ENCODE assay signal across 1 cellular context in genomic region chr20:62030357-62030756, GRCh38.
TF ChIP-seq lines count a peak whose summit lies in the region.

No MANE protein-coding gene starts in this region.

TF ChIP-seq in GM23338, 12 proteins besides CTCF, POLR2A, EP300 and RAD21 (continued from another document):
- TF ChIP-seq, protein P1, sequence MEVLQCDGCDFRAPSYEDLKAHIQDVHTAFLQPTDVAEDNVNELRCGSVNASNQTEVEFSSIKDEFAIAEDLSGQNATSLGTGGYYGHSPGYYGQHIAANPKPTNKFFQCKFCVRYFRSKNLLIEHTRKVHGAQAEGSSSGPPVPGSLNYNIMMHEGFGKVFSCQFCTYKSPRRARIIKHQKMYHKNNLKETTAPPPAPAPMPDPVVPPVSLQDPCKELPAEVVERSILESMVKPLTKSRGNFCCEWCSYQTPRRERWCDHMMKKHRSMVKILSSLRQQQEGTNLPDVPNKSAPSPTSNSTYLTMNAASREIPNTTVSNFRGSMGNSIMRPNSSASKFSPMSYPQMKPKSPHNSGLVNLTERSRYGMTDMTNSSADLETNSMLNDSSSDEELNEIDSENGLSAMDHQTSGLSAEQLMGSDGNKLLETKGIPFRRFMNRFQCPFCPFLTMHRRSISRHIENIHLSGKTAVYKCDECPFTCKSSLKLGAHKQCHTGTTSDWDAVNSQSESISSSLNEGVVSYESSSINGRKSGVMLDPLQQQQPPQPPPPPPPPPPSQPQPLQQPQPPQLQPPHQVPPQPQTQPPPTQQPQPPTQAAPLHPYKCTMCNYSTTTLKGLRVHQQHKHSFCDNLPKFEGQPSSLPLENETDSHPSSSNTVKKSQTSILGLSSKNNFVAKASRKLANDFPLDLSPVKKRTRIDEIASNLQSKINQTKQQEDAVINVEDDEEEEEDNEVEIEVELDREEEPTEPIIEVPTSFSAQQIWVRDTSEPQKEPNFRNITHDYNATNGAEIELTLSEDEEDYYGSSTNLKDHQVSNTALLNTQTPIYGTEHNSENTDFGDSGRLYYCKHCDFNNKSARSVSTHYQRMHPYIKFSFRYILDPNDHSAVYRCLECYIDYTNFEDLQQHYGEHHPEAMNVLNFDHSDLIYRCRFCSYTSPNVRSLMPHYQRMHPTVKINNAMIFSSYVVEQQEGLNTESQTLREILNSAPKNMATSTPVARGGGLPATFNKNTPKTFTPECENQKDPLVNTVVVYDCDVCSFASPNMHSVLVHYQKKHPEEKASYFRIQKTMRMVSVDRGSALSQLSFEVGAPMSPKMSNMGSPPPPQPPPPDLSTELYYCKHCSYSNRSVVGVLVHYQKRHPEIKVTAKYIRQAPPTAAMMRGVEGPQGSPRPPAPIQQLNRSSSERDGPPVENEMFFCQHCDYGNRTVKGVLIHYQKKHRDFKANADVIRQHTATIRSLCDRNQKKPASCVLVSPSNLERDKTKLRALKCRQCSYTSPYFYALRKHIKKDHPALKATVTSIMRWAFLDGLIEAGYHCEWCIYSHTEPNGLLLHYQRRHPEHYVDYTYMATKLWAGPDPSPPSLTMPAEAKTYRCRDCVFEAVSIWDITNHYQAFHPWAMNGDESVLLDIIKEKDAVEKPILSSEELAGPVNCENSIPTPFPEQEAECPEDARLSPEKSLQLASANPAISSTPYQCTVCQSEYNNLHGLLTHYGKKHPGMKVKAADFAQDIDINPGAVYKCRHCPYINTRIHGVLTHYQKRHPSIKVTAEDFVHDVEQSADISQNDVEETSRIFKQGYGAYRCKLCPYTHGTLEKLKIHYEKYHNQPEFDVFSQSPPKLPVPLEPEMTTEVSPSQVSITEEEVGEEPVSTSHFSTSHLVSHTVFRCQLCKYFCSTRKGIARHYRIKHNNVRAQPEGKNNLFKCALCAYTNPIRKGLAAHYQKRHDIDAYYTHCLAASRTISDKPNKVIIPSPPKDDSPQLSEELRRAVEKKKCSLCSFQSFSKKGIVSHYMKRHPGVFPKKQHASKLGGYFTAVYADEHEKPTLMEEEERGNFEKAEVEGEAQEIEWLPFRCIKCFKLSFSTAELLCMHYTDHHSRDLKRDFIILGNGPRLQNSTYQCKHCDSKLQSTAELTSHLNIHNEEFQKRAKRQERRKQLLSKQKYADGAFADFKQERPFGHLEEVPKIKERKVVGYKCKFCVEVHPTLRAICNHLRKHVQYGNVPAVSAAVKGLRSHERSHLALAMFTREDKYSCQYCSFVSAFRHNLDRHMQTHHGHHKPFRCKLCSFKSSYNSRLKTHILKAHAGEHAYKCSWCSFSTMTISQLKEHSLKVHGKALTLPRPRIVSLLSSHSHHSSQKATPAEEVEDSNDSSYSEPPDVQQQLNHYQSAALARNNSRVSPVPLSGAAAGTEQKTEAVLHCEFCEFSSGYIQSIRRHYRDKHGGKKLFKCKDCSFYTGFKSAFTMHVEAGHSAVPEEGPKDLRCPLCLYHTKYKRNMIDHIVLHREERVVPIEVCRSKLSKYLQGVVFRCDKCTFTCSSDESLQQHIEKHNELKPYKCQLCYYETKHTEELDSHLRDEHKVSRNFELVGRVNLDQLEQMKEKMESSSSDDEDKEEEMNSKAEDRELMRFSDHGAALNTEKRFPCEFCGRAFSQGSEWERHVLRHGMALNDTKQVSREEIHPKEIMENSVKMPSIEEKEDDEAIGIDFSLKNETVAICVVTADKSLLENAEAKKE (CRISPR knock-in tag; IDR thresholded peaks at IDR 0.05), result no peak
- TF ChIP-seq, protein P2, sequence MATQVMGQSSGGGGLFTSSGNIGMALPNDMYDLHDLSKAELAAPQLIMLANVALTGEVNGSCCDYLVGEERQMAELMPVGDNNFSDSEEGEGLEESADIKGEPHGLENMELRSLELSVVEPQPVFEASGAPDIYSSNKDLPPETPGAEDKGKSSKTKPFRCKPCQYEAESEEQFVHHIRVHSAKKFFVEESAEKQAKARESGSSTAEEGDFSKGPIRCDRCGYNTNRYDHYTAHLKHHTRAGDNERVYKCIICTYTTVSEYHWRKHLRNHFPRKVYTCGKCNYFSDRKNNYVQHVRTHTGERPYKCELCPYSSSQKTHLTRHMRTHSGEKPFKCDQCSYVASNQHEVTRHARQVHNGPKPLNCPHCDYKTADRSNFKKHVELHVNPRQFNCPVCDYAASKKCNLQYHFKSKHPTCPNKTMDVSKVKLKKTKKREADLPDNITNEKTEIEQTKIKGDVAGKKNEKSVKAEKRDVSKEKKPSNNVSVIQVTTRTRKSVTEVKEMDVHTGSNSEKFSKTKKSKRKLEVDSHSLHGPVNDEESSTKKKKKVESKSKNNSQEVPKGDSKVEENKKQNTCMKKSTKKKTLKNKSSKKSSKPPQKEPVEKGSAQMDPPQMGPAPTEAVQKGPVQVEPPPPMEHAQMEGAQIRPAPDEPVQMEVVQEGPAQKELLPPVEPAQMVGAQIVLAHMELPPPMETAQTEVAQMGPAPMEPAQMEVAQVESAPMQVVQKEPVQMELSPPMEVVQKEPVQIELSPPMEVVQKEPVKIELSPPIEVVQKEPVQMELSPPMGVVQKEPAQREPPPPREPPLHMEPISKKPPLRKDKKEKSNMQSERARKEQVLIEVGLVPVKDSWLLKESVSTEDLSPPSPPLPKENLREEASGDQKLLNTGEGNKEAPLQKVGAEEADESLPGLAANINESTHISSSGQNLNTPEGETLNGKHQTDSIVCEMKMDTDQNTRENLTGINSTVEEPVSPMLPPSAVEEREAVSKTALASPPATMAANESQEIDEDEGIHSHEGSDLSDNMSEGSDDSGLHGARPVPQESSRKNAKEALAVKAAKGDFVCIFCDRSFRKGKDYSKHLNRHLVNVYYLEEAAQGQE (IDR thresholded peaks at IDR 0.05; ENCODE audit: unreplicated experiment), result no peak
- no peak for TF ChIP-seq STAT1 (IDR thresholded peaks at IDR 0.05; ENCODE audit: unreplicated experiment)
- no peak for TF ChIP-seq JUNB (IDR thresholded peaks at IDR 0.05; ENCODE audit: unreplicated experiment)
- TF ChIP-seq, protein P3, sequence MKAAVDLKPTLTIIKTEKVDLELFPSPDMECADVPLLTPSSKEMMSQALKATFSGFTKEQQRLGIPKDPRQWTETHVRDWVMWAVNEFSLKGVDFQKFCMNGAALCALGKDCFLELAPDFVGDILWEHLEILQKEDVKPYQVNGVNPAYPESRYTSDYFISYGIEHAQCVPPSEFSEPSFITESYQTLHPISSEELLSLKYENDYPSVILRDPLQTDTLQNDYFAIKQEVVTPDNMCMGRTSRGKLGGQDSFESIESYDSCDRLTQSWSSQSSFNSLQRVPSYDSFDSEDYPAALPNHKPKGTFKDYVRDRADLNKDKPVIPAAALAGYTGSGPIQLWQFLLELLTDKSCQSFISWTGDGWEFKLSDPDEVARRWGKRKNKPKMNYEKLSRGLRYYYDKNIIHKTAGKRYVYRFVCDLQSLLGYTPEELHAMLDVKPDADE (IDR thresholded peaks at IDR 0.05), result no peak
- no peak for TF ChIP-seq POLR2AphosphoS5 (IDR thresholded peaks at IDR 0.05; ENCODE audit: low read depth)
- TF ChIP-seq EZH2 (IDR thresholded peaks at IDR 0.05; ENCODE audit: low read depth, unreplicated experiment), result no peak
- TF ChIP-seq ZNF114 (CRISPR knock-in tag; IDR thresholded peaks at IDR 0.05), result no peak
